15 cellular contexts compared by ENCODE assay signal in the genomic region with DNA sequence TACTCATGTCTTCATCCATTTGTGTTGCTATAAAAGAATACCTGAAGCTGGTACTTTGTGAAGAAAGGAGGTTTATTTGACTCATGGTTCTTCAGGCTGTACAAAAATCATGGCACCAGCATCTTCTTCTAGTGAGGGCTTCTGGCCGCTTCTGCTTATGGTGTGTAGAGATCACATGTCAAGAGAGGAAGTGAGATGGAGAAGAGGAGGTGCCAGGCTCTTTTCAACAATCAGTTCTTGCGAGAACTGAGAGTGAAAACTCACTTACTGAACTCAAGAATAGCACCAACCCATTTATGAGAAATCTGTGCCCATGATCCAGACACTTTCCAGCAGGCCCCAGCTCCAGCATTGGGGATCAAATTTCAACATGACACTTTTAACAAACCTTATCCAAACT. TPM values are rescaled to one million over a fixed set of nuclear protein-coding genes. Genes with fewer than 3 reads are reported as not detected.
DNase-seq lines count a peak whose midpoint lies in the region; ATAC-seq and TF ChIP-seq lines count a peak whose summit lies in the region.
"Had no signal": no experiment of that assay in that cellular context is flagged by ENCODE, and none has a peak within 500 bp of the region (broad histone marks: within the 10 kb centered on the region; RNA-seq: fewer than 3 reads in every experiment).

No MANE protein-coding gene starts in this region.

- H3K4me3 ChIP-seq in MM.1S (ENCODE audit: low read length) = no peak overlapping the region
- H3K4me3 ChIP-seq in sigmoid colon = no peak overlapping the region
- H3K4me3 ChIP-seq: skin epidermis had no signal

- no peaks in the 10 kb centered on the region for H3K9me3 ChIP-seq in MM.1S (replicated peaks; ENCODE audit: insufficient read depth, low read length)
- H3K9me3 ChIP-seq in sigmoid colon = peaks cover 0 to 4% (median 0%) of the 10 kb centered on the region in 4 donors

- no peak for TF ChIP-seq CTCF in MM.1S (IDR thresholded peaks at IDR 0.05; ENCODE audit: low read length)
- TF ChIP-seq CTCF in sigmoid colon (IDR thresholded peaks at IDR 0.05) = no peak

- ATAC-seq in GM18520 (IDR thresholded peaks at IDR 0.05; ENCODE audit: unreplicated experiment) (peak; percentile 65), GM21423 (IDR thresholded peaks at IDR 0.05; ENCODE audit: unreplicated experiment) (peak; percentile 77), HG02938 (IDR thresholded peaks at IDR 0.05; ENCODE audit: unreplicated experiment) (peak; percentile 89)
- ATAC-seq: HCT116 had no signal

- H4K20me1 ChIP-seq in MM.1S (ENCODE audit: insufficient read depth, low read length) = no peaks in the 10 kb centered on the region

- H3K4me1 ChIP-seq in MM.1S (ENCODE audit: low read length) = 0 out of 2 replicates have a peak, but pooled peaks cover 5% of the 10 kb centered on the region
- H3K4me1 ChIP-seq in sigmoid colon = no peaks in the 10 kb centered on the region

- DNase-seq in MM.1S = peak; percentile 50
- DNase-seq in sigmoid colon = no peak
- DNase-seq in SHP77 treated with DMSO at 0.1 percent for 48 hours (lab: John Stamatoyannopoulos, UW) = no peak
- no peak for DNase-seq in activated effector memory CD4-positive, alpha-beta T cell treated with anti-CD3 and anti-CD28 coated beads, Interleukin-2, amount 50 U/mL, for 16 hours
- no peak for DNase-seq in stimulated activated CD4-positive, alpha-beta T cell treated with anti-CD3 and anti-CD28 coated beads, Interleukin-4, amount 100 ng/mL, for 4 hours
- DNase-seq: activated CD4-positive, alpha-beta memory T cell treated with anti-CD3 and anti-CD28 coated beads for 36 hours; mesendoderm; NCI-H1048; NCI-H446 treated with DMSO at 0.1 percent for 48 hours; nucleus accumbens had no signal

- H3K27ac ChIP-seq in MM.1S (ENCODE audit: low read length) (no peak overlapping the region), sigmoid colon (no peak overlapping the region)
- H3K27ac ChIP-seq: skin epidermis had no signal

- no peaks in the 10 kb centered on the region for H3K79me2 ChIP-seq in MM.1S (ENCODE audit: low read length)

- no peak for TF ChIP-seq POLR2A in sigmoid colon (IDR thresholded peaks at IDR 0.05)

- H3K27me3 ChIP-seq in MM.1S (replicated peaks; ENCODE audit: insufficient read depth, low read length) (no peaks in the 10 kb centered on the region), sigmoid colon (no peaks in the 10 kb centered on the region)

- no peak overlapping the region for H2AFZ ChIP-seq in MM.1S (ENCODE audit: low read length)

- 77 to 86% methylated on average over 2 of the region's 2 CpGs for WGBS in sigmoid colon, 2 donors

- H3K4me2 ChIP-seq in MM.1S (ENCODE audit: low read depth, low read length) = no peak overlapping the region

- no peaks in the 10 kb centered on the region for H3K9me2 ChIP-seq in MM.1S (replicated peaks; ENCODE audit: insufficient read depth, low read length)

- H3F3A ChIP-seq in MM.1S (ENCODE audit: insufficient read depth, low read length) = no peaks in the 10 kb centered on the region

- H3K9ac ChIP-seq in MM.1S (ENCODE audit: low read length) = no peak overlapping the region

- intact Hi-C loops in sigmoid colon (cut with DNase I) = no loop called here

- H3K36me3 ChIP-seq in MM.1S (replicated peaks; ENCODE audit: insufficient read depth, low read length) = no peaks in the 10 kb centered on the region
- H3K36me3 ChIP-seq in sigmoid colon = no peaks in the 10 kb centered on the region

- no peak for TF ChIP-seq EP300 in sigmoid colon (IDR thresholded peaks at IDR 0.05)

RNA-seq across cellular contexts. Expression of a gene that starts 30.0 kb away (rescaled TPM):
- total RNA-seq in sigmoid colon = 10 to 100 TPM; 25.9 to 47.6 (median 34.2) TPM
- 1 to 10 TPM; 1.2 to 3.8 (median 1.8) TPM for polyA plus RNA-seq in sigmoid colon
